ENCODE assay signal across 18 cellular contexts in genomic region chr14:100011568-100012325, GRCh38. TPM values are rescaled to one million over a fixed set of nuclear protein-coding genes. Genes with fewer than 3 reads are reported as not detected.
DNase-seq lines count a peak whose midpoint lies in the region; ATAC-seq, FAIRE-seq and TF ChIP-seq lines count a peak whose summit lies in the region.
"Had no signal": no experiment of that assay in that cellular context is flagged by ENCODE, and none has a peak within 500 bp of the region (broad histone marks: within the 10 kb centered on the region; RNA-seq: fewer than 3 reads in every experiment).

No MANE protein-coding gene starts in this region.

- POLR2A ChIA-PET in SK-N-SH (lab: Yijun Ruan, JAX) = no interaction called here

- ATAC-seq in SK-N-SH treated with all-trans-retinoic acid at 6 μM for 48 hours = no peak
- no peak for ATAC-seq in foreskin keratinocyte
- no peak for ATAC-seq in GM19467 (IDR thresholded peaks at IDR 0.05; ENCODE audit: unreplicated experiment)
- ATAC-seq in stimulated activated memory B cell treated with anti-CD40 and anti-IgM and Interleukin-4, amounts not matched to agents 10 μg/mL and 1 μg/mL and 100 μg/mL, for 72 hours = no peak

- CTCF ChIA-PET in SK-N-SH (lab: Yijun Ruan, JAX) = interaction anchor here (1.3 to 1.9 kb wide), 3 partner anchors 13 to 96 kb away, joined by 3 to 4 read pairs (median 4); no protein-coding TSS in a partner anchor

- no peaks in the 10 kb centered on the region for H3K9me3 Mint-ChIP-seq in stimulated activated memory B cell treated with anti-CD40 and anti-IgM and Interleukin-4, amounts not matched to agents 10 μg/mL and 1 μg/mL and 100 μg/mL, for 72 hours
- H3K9me3 Mint-ChIP-seq: CD4-positive, alpha-beta T cell; HFFc6 had no signal

- no peak for TF ChIP-seq EP300 in SK-N-SH (IDR thresholded peaks at IDR 0.05; ENCODE audit: borderline replicate concordance in 1 of 2, low read depth in 1 of 2, low read length in 1 of 2)

- no peaks in the 10 kb centered on the region for H3K36me3 Mint-ChIP-seq in stimulated activated memory B cell treated with anti-CD40 and anti-IgM and Interleukin-4, amounts not matched to agents 10 μg/mL and 1 μg/mL and 100 μg/mL, for 72 hours

- WGBS in SK-N-SH (ENCODE audit: low lambda C conversion rate) = 76% methylated on average over 4 of the region's 4 CpGs
- WGBS in small intestine, 3 donors = 50 to 73% (median 69%) methylated on average over 4 of the region's 4 CpGs

- peaks cover 7 to 16% of the 10 kb centered on the region in 2 experiments; a peak in 2 of 4 replicates for H3K4me1 ChIP-seq in SK-N-SH (ENCODE audit: control insufficient read depth in 1 of 2, insufficient read depth in 2 of 2, low read depth in 1 of 2, low read length in 1 of 2)
- H3K4me1 ChIP-seq in adipocyte (ENCODE audit: control insufficient read depth, insufficient read depth, low read length) = peaks cover 42% of the 10 kb centered on the region
- H3K4me1 ChIP-seq in small intestine (ENCODE audit: control insufficient read depth in 2 of 2, insufficient read depth in 1 of 2, low read depth in 1 of 2, low read length in 1 of 2) = peaks cover 0 to 9% of the 10 kb centered on the region in 2 donors
- no peaks in the 10 kb centered on the region for H3K4me1 ChIP-seq in foreskin keratinocyte

- H3K36me3 ChIP-seq in SK-N-SH (replicated peaks in 1 of 2; ENCODE audit: control insufficient read depth in 1 of 2, insufficient read depth in 2 of 2, low read length in 1 of 2) = no peaks in the 10 kb centered on the region
- H3K36me3 ChIP-seq in adipocyte (ENCODE audit: control insufficient read depth, insufficient read depth, low read length, severe bottlenecking) = no peaks in the 10 kb centered on the region
- H3K36me3 ChIP-seq in small intestine (ENCODE audit: control insufficient read depth in 2 of 2, insufficient read depth in 2 of 2, low read length in 2 of 2) = no peaks in the 10 kb centered on the region

- H3K27me3 ChIP-seq in SK-N-SH (ENCODE audit: insufficient read depth) (no peaks in the 10 kb centered on the region), adipocyte (replicated peaks; ENCODE audit: control insufficient read depth, insufficient read depth, low read length) (no peaks in the 10 kb centered on the region), small intestine (ENCODE audit: control insufficient read depth in 2 of 2, insufficient read depth in 2 of 2, low read length in 2 of 2) (no peaks in the 10 kb centered on the region), foreskin keratinocyte (no peaks in the 10 kb centered on the region)

- no peak for TF ChIP-seq RAD21 in SK-N-SH (IDR thresholded peaks at IDR 0.05; ENCODE audit: low read length)

- H3K27ac Mint-ChIP-seq in stimulated activated memory B cell treated with anti-CD40 and anti-IgM and Interleukin-4, amounts not matched to agents 10 μg/mL and 1 μg/mL and 100 μg/mL, for 72 hours = no peak overlapping the region
- H3K27ac Mint-ChIP-seq: B cell; CD4-positive, alpha-beta T cell; HFFc6 had no signal

- H3K27me3 Mint-ChIP-seq in stimulated activated memory B cell treated with anti-CD40 and anti-IgM and Interleukin-4, amounts not matched to agents 10 μg/mL and 1 μg/mL and 100 μg/mL, for 72 hours = no peaks in the 10 kb centered on the region
- H3K27me3 Mint-ChIP-seq: CD4-positive, alpha-beta T cell had no signal

- no peak for FAIRE-seq in small intestine (lab: Jason Lieb, UNC)
- FAIRE-seq: GM12891, GM18507 had no signal

- H4K20me1 ChIP-seq in SK-N-SH (ENCODE audit: insufficient read depth) = no peaks in the 10 kb centered on the region

- no peaks in the 10 kb centered on the region for H3K9me2 ChIP-seq in SK-N-SH

- H3K4me3 ChIP-seq in SK-N-SH (ENCODE audit: low read depth in 2 of 2, low read length in 1 of 2) (no peak overlapping the region), LNCaP clone FGC (ENCODE audit: low read depth, low read length) (no peak overlapping the region), adipocyte (ENCODE audit: low read length) (no peak overlapping the region), small intestine (ENCODE audit: low read depth in 1 of 2, low read length in 2 of 2) (no peak overlapping the region)

- peaks cover 13% of the 10 kb centered on the region for H3K4me1 Mint-ChIP-seq in stimulated activated memory B cell treated with anti-CD40 and anti-IgM and Interleukin-4, amounts not matched to agents 10 μg/mL and 1 μg/mL and 100 μg/mL, for 72 hours

- no peak overlapping the region for H3K4me3 Mint-ChIP-seq in stimulated activated memory B cell treated with anti-CD40 and anti-IgM and Interleukin-4, amounts not matched to agents 10 μg/mL and 1 μg/mL and 100 μg/mL, for 72 hours
- H3K4me3 Mint-ChIP-seq: B cell; CD4-positive, alpha-beta T cell; HFFc6 had no signal

- no peak overlapping the region for H2AFZ ChIP-seq in SK-N-SH (ENCODE audit: low read depth)

- peaks cover 8% of the 10 kb centered on the region; the same call in 1 of the 2 replicates for H3K79me2 ChIP-seq in SK-N-SH (ENCODE audit: insufficient read depth)

- no peak overlapping the region for H3K4me2 ChIP-seq in SK-N-SH

- H3F3A ChIP-seq in SK-N-SH (replicated peaks; ENCODE audit: insufficient read depth) = no peaks in the 10 kb centered on the region

- H3K9me3 ChIP-seq in SK-N-SH = no peaks in the 10 kb centered on the region
- H3K9me3 ChIP-seq in adipocyte (ENCODE audit: control insufficient read depth, low read length) = no peaks in the 10 kb centered on the region
- H3K9me3 ChIP-seq in small intestine (ENCODE audit: control insufficient read depth, low read depth) = no peaks in the 10 kb centered on the region

- TF ChIP-seq CTCF in SK-N-SH (IDR thresholded peaks at IDR 0.05) (no peak), LNCaP clone FGC (IDR thresholded peaks at IDR 0.05; ENCODE audit: control insufficient read depth, extremely low read depth, insufficient read depth) (no peak), foreskin keratinocyte (conservative IDR thresholded peaks at IDR 0.05) (no peak)

- H3K9ac ChIP-seq in SK-N-SH = no peak overlapping the region
- H3K9ac ChIP-seq in adipocyte (ENCODE audit: low read length) = no peak overlapping the region

- H3K27ac ChIP-seq in SK-N-SH (ENCODE audit: low read depth in 2 of 2, low read length in 1 of 2) = peak overlapping the region in 1 of 2 experiments; percentile 53; a peak in 2 of 4 replicates
- H3K27ac ChIP-seq in small intestine (ENCODE audit: low read depth in 1 of 2, low read length in 1 of 2) = no peak overlapping the region
- no peak overlapping the region for H3K27ac ChIP-seq in foreskin keratinocyte
- H3K27ac ChIP-seq: 22Rv1 had no signal

- DNase-seq in SK-N-SH = no peak
- peak; percentile 92 for DNase-seq in LNCaP clone FGC (ENCODE audit: low read depth)
- DNase-seq in adipocyte (ENCODE audit: low read depth) = peak; percentile 25
- DNase-seq in small intestine = peak; percentile 28
- no peak for DNase-seq in foreskin keratinocyte
- DNase-seq: CD4-positive, alpha-beta T cell; HFFc6; Kasumi-1; NCI-H1694; OCI-M1; SHP77 had no signal

TF ChIP-seq in SK-N-SH treated with all-trans-retinoic acid at 6 μM for 48 hours, 23 proteins besides CTCF, POLR2A, EP300 and RAD21 (continues in another document):
- TF ChIP-seq OSR1 (CRISPR knock-in tag; IDR thresholded peaks at IDR 0.05) (no peak), ISL1 (CRISPR knock-in tag; IDR thresholded peaks at IDR 0.05) (peak; percentile 97), ZFP30 (CRISPR knock-in tag; IDR thresholded peaks at IDR 0.05) (no peak), RARB (CRISPR knock-in tag; IDR thresholded peaks at IDR 0.05) (no peak), BACH2 (CRISPR knock-in tag; IDR thresholded peaks at IDR 0.05; ENCODE audit: borderline replicate concordance) (no peak), CSDC2 (CRISPR knock-in tag; IDR thresholded peaks at IDR 0.05) (no peak), ARNTL (CRISPR knock-in tag; IDR thresholded peaks at IDR 0.05; ENCODE audit: borderline replicate concordance, low read depth) (no peak)

TF ChIP-seq in SK-N-SH, 30 proteins besides CTCF, POLR2A, EP300 and RAD21 (continues in another document):
- TF ChIP-seq ZBTB33 (IDR thresholded peaks at IDR 0.05; ENCODE audit: borderline replicate concordance, low read depth) (no peak), POLR2AphosphoS5 (IDR thresholded peaks at IDR 0.05; ENCODE audit: low read depth, low read length) (no peak), EZH2phosphoT487 (IDR thresholded peaks at IDR 0.05; ENCODE audit: borderline replicate concordance, low read depth) (no peak), GATA2 (CRISPR knock-in tag; IDR thresholded peaks at IDR 0.05) (no peak), IRF3 (IDR thresholded peaks at IDR 0.05; ENCODE audit: low read depth, low read length) (no peak), RXRA (IDR thresholded peaks at IDR 0.05; ENCODE audit: borderline replicate concordance, low read depth) (no peak), FOXJ3 (CRISPR knock-in tag; IDR thresholded peaks at IDR 0.05) (no peak)

RNA-seq across cellular contexts. Expression of gene EVL, which starts 53.5 kb away (rescaled TPM):
- polyA plus RNA-seq in SK-N-SH (2012; rRNA removed) (34.2 and 36.5 TPM in 2 replicates), small intestine (10 to 100 TPM; 21.0 to 35.2 (median 28.4) TPM), foreskin keratinocyte (16.8 and 20.6 TPM in 2 replicates)
- polyA plus RNA-seq in SK-N-SH (2012; cell fraction: cytosol; rRNA removed) = 21.7 and 28.2 TPM in 2 replicates
- polyA plus RNA-seq in SK-N-SH (2012; cell fraction: nucleus; rRNA removed) = 224 and 260 TPM in 2 replicates
- 16.9 and 17.0 TPM in 2 replicates for total RNA-seq in foreskin keratinocyte

Comparison
In these comparisons a context has a peak if more than half of its experiments do, and no peak if none do; other contexts are left out.
1. DNase-seq: peak in LNCaP clone FGC (single experiment), adipocyte (single experiment) and small intestine (single experiment); none in SK-N-SH (single experiment) and foreskin keratinocyte (0 of 2).